In genomic region chr16:17342031-17342430, GRCh38 we compare ENCODE assay signal across 15 cellular contexts.
DNase-seq lines count a peak whose midpoint lies in the region; ATAC-seq lines count a peak whose summit lies in the region.
"Had no signal": no experiment of that assay in that cellular context is flagged by ENCODE, and none has a peak within 500 bp of the region (broad histone marks: within the 10 kb centered on the region; RNA-seq: fewer than 3 reads in every experiment).

No MANE protein-coding gene starts in this region.

- H3K27me3 Mint-ChIP-seq in activated CD4-positive, alpha-beta T cell treated with anti-CD3 and anti-CD28 coated beads, Interleukin-2, amount 10 ng/mL, durations not matched to agents 7 days and 5 days: no peaks in the 10 kb centered on the region
- no peaks in the 10 kb centered on the region for H3K27me3 Mint-ChIP-seq in activated naive CD8-positive, alpha-beta T cell treated with anti-CD3 and anti-CD28 coated beads, Interleukin-2, amount 10 ng/mL, durations not matched to agents 7 days and 5 days
- no peaks in the 10 kb centered on the region for H3K27me3 Mint-ChIP-seq in stimulated activated naive B cell treated with anti-CD40 and anti-IgM and Interleukin-4, amounts not matched to agents 10 μg/mL and 1 μg/mL and 100 μg/mL, for 72 hours

- ATAC-seq in activated naive CD8-positive, alpha-beta T cell treated with anti-CD3 and anti-CD28 coated beads, Interleukin-2, amount 10 ng/mL, durations not matched to agents 7 days and 5 days (ENCODE audit: low read depth): no peak
- no peak for ATAC-seq in stimulated activated naive B cell treated with anti-CD40 and anti-IgM and Interleukin-4, amounts not matched to agents 10 μg/mL and 1 μg/mL and 100 μg/mL, for 72 hours (replicated peaks)
- no peak for ATAC-seq in HG02588 (IDR thresholded peaks at IDR 0.05; ENCODE audit: unreplicated experiment)
- ATAC-seq: activated CD4-positive, CD25-positive, alpha-beta regulatory T cell treated with anti-CD3 and anti-CD28 coated beads, Interleukin-2, amount 50 U/mL, for 24 hours; left cardiac atrium had no signal

- no peak for DNase-seq in activated CD4-positive, alpha-beta T cell treated with anti-CD3 and anti-CD28 coated beads, Interleukin-2, amount 10 ng/mL, durations not matched to agents 7 days and 5 days
- no peak for DNase-seq in activated CD4-positive, alpha-beta T cell treated with anti-CD3 and anti-CD28 coated beads for 4 hours
- DNase-seq in RPMI8226: peak; percentile 19
- DNase-seq in activated naive CD8-positive, alpha-beta T cell treated with anti-CD3 and anti-CD28 coated beads, Interleukin-2, amount 10 ng/mL, durations not matched to agents 7 days and 5 days: no peak
- DNase-seq in stimulated activated naive B cell treated with anti-CD40 and anti-IgM and Interleukin-4, amounts not matched to agents 10 μg/mL and 1 μg/mL and 100 μg/mL, for 72 hours: peak; percentile 34
- no peak for DNase-seq in H4 (ENCODE audit: low spot score)
- no peak for DNase-seq in NCI-H345 (lab: John Stamatoyannopoulos, UW)
- DNase-seq: effector CD8-positive, alpha-beta T cell; left cardiac atrium; NCI-H1694; occipital lobe; OCI-M1; stimulated activated naive CD4-positive, alpha-beta T cell treated with Interleukin-2 at 50 U/mL for 16 hours had no signal

- H3K36me3 Mint-ChIP-seq in activated CD4-positive, alpha-beta T cell treated with anti-CD3 and anti-CD28 coated beads, Interleukin-2, amount 10 ng/mL, durations not matched to agents 7 days and 5 days (ENCODE audit: low read depth): peaks cover 40% of the 10 kb centered on the region
- H3K36me3 Mint-ChIP-seq in activated naive CD8-positive, alpha-beta T cell treated with anti-CD3 and anti-CD28 coated beads, Interleukin-2, amount 10 ng/mL, durations not matched to agents 7 days and 5 days: peaks cover 16% of the 10 kb centered on the region
- peaks cover 33 to 56% of the 10 kb centered on the region in 2 donors for H3K36me3 Mint-ChIP-seq in stimulated activated naive B cell treated with anti-CD40 and anti-IgM and Interleukin-4, amounts not matched to agents 10 μg/mL and 1 μg/mL and 100 μg/mL, for 72 hours

- POLR2A ChIA-PET in activated CD4-positive, alpha-beta T cell treated with anti-CD3 and anti-CD28 coated beads, Interleukin-2, amount 10 ng/mL, durations not matched to agents 7 days and 5 days (lab: Charles Lee): no interaction called here
- POLR2A ChIA-PET in activated naive CD8-positive, alpha-beta T cell treated with anti-CD3 and anti-CD28 coated beads, Interleukin-2, amount 10 ng/mL, durations not matched to agents 7 days and 5 days (lab: Charles Lee): interaction anchor here (0.5 to 6.8 kb wide), 4 partner anchors 13 to 36 kb away, joined by 3 to 216 read pairs (median 8); no protein-coding TSS in a partner anchor

- CTCF ChIA-PET in activated CD4-positive, alpha-beta T cell treated with anti-CD3 and anti-CD28 coated beads, Interleukin-2, amount 10 ng/mL, durations not matched to agents 7 days and 5 days (lab: Charles Lee): interaction anchor here (0.9 kb wide), 1 partner anchor 9 kb away, joined by 3 read pairs; no protein-coding TSS in a partner anchor

- H3K4me1 Mint-ChIP-seq in activated CD4-positive, alpha-beta T cell treated with anti-CD3 and anti-CD28 coated beads, Interleukin-2, amount 10 ng/mL, durations not matched to agents 7 days and 5 days: peaks cover 77% of the 10 kb centered on the region
- peaks cover 77% of the 10 kb centered on the region for H3K4me1 Mint-ChIP-seq in activated naive CD8-positive, alpha-beta T cell treated with anti-CD3 and anti-CD28 coated beads, Interleukin-2, amount 10 ng/mL, durations not matched to agents 7 days and 5 days
- peaks cover 57 to 87% of the 10 kb centered on the region in 2 donors for H3K4me1 Mint-ChIP-seq in stimulated activated naive B cell treated with anti-CD40 and anti-IgM and Interleukin-4, amounts not matched to agents 10 μg/mL and 1 μg/mL and 100 μg/mL, for 72 hours

- H3K4me3 Mint-ChIP-seq in activated CD4-positive, alpha-beta T cell treated with anti-CD3 and anti-CD28 coated beads, Interleukin-2, amount 10 ng/mL, durations not matched to agents 7 days and 5 days: peak overlapping the region; percentile 55
- H3K4me3 Mint-ChIP-seq in activated naive CD8-positive, alpha-beta T cell treated with anti-CD3 and anti-CD28 coated beads, Interleukin-2, amount 10 ng/mL, durations not matched to agents 7 days and 5 days: peak overlapping the region; percentile 76
- peak overlapping the region; percentile 60 to 73 for H3K4me3 Mint-ChIP-seq in stimulated activated naive B cell treated with anti-CD40 and anti-IgM and Interleukin-4, amounts not matched to agents 10 μg/mL and 1 μg/mL and 100 μg/mL, for 72 hours

- no peaks in the 10 kb centered on the region for H3K9me3 Mint-ChIP-seq in activated CD4-positive, alpha-beta T cell treated with anti-CD3 and anti-CD28 coated beads, Interleukin-2, amount 10 ng/mL, durations not matched to agents 7 days and 5 days
- no peaks in the 10 kb centered on the region for H3K9me3 Mint-ChIP-seq in activated naive CD8-positive, alpha-beta T cell treated with anti-CD3 and anti-CD28 coated beads, Interleukin-2, amount 10 ng/mL, durations not matched to agents 7 days and 5 days
- H3K9me3 Mint-ChIP-seq in stimulated activated naive B cell treated with anti-CD40 and anti-IgM and Interleukin-4, amounts not matched to agents 10 μg/mL and 1 μg/mL and 100 μg/mL, for 72 hours: peaks cover 0 to 2% of the 10 kb centered on the region in 2 donors

- peak overlapping the region; percentile 94 for H3K27ac Mint-ChIP-seq in activated CD4-positive, alpha-beta T cell treated with anti-CD3 and anti-CD28 coated beads, Interleukin-2, amount 10 ng/mL, durations not matched to agents 7 days and 5 days
- peak overlapping the region; percentile 96 for H3K27ac Mint-ChIP-seq in activated naive CD8-positive, alpha-beta T cell treated with anti-CD3 and anti-CD28 coated beads, Interleukin-2, amount 10 ng/mL, durations not matched to agents 7 days and 5 days
- H3K27ac Mint-ChIP-seq in stimulated activated naive B cell treated with anti-CD40 and anti-IgM and Interleukin-4, amounts not matched to agents 10 μg/mL and 1 μg/mL and 100 μg/mL, for 72 hours: peak overlapping the region; percentile 99

Comparison
In these comparisons a context has a peak if more than half of its experiments do, and no peak if none do; other contexts are left out.
1. DNase-seq: peak in RPMI8226 (single experiment) and stimulated activated naive B cell treated with anti-CD40 and anti-IgM and Interleukin-4, amounts not matched to agents 10 μg/mL and 1 μg/mL and 100 μg/mL, for 72 hours (single experiment); none in activated CD4-positive, alpha-beta T cell treated with anti-CD3 and anti-CD28 coated beads, Interleukin-2, amount 10 ng/mL, durations not matched to agents 7 days and 5 days (single experiment), activated CD4-positive, alpha-beta T cell treated with anti-CD3 and anti-CD28 coated beads for 4 hours (0 of 2), activated naive CD8-positive, alpha-beta T cell treated with anti-CD3 and anti-CD28 coated beads, Interleukin-2, amount 10 ng/mL, durations not matched to agents 7 days and 5 days (single experiment), H4 (single experiment) and NCI-H345 (single experiment).
2. Peak in every context shown above with its lines, with median percentiles within 50 percentile points of each other: H3K27ac Mint-ChIP-seq and H3K4me3 Mint-ChIP-seq.